Comparison of ENCODE assay signal across 31 cellular contexts in the genomic region with DNA sequence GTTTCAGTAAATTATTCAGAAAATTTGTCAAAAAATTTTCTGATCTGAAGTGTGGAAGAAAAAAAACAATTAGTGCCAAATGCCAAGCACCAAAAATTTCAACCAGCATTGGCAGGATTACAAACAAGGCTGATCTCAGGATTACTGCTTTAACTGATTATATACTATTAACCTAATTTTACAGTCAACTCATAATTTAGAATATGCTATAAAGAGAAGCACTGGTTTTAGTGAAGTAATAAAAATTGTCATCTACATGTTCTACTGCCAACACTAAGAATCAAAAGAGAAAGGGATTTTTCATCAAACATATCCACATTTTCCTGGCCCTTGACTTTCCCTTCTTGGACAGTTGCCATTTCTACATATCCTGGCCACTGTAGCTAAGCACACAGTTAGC. TPM values are rescaled to one million over a fixed set of nuclear protein-coding genes. Genes with fewer than 3 reads are reported as not detected.
DNase-seq lines count a peak whose midpoint lies in the region; ATAC-seq, FAIRE-seq and TF ChIP-seq lines count a peak whose summit lies in the region.
"Had no signal": no experiment of that assay in that cellular context is flagged by ENCODE, and none has a peak within 500 bp of the region (broad histone marks: within the 10 kb centered on the region; RNA-seq: fewer than 3 reads in every experiment).

No MANE protein-coding gene starts in this region.

- dilution Hi-C loops in IMR-90 (cut with HindIII; ENCODE audit: low sequenced_read_pairs, unreplicated experiment) = no loop called here

- H2AFZ ChIP-seq in IMR-90 (replicated peaks; ENCODE audit: low read length, poor library complexity) = no peak overlapping the region
- H2AFZ ChIP-seq: GM23248 had no signal

- H2AK9ac ChIP-seq in IMR-90 (replicated peaks; ENCODE audit: low read depth, low read length, poor library complexity) = no peak overlapping the region

- no peaks in the 10 kb centered on the region for H3K27me3 ChIP-seq in IMR-90 (ENCODE audit: control insufficient read depth, insufficient read depth, low read length)
- H3K27me3 ChIP-seq: MG63, Peyer's patch had no signal

- TF ChIP-seq CTCF in IMR-90 (conservative IDR thresholded peaks at IDR 0.05; ENCODE audit: low read depth, low read length) = no peak
- TF ChIP-seq CTCF in choroid plexus epithelial cell (conservative IDR thresholded peaks at IDR 0.05; ENCODE audit: low read depth, low read length) = no peak

- H4K8ac ChIP-seq in IMR-90 (ENCODE audit: low read depth in 2 of 2, low read length in 2 of 2) = no peak overlapping the region

- H3K56ac ChIP-seq in IMR-90 (ENCODE audit: extremely low read depth, insufficient read depth, low read length) = no peak overlapping the region

- 0 out of 2 replicates have a peak, but pooled peaks cover 1% of the 10 kb centered on the region for H3K36me3 ChIP-seq in IMR-90 (ENCODE audit: control insufficient read depth, insufficient read depth, low read length)
- H3K36me3 ChIP-seq: Peyer's patch had no signal

- no peak overlapping the region for H4K5ac ChIP-seq in IMR-90 (ENCODE audit: low read depth, low read length)

- in situ Hi-C loops in IMR-90 (cut with MboI; ENCODE audit: low sequenced_read_pairs) = no loop called here

- H3K4me1 ChIP-seq in IMR-90 (ENCODE audit: control insufficient read depth, insufficient read depth, low read length) = no peaks in the 10 kb centered on the region
- H3K4me1 ChIP-seq: Peyer's patch had no signal

- H2BK5ac ChIP-seq in IMR-90 (ENCODE audit: low read depth, low read length, poor library complexity, severe bottlenecking) = no peak overlapping the region

- no peak overlapping the region for H3K14ac ChIP-seq in IMR-90 (replicated peaks; ENCODE audit: low read depth, low read length)

- intact Hi-C loops in IMR-90 (cut with micrococcal nuclease) (no loop called here), cardiac septum (cut with DNase I) (no loop called here)

- no peak overlapping the region for H4K91ac ChIP-seq in IMR-90 (ENCODE audit: insufficient read depth, low read depth, low read length)

- CTCF ChIA-PET in IMR-90 (lab: Yijun Ruan, JAX) = no interaction called here

- H3K4ac ChIP-seq in IMR-90 (ENCODE audit: low read depth, low read length) = no peak overlapping the region

- no peak overlapping the region for H2AK5ac ChIP-seq in IMR-90 (ENCODE audit: low read depth, low read length)

- ATAC-seq in IMR-90 (ENCODE audit: low read depth) (no peak), HG03342 (IDR thresholded peaks at IDR 0.05; ENCODE audit: unreplicated experiment) (no peak)
- ATAC-seq: activated naive CD4-positive, alpha-beta T cell treated with anti-CD3 and anti-CD28 coated beads, Interleukin-2, amount 50 U/mL, for 72 hours; activated T-helper 17 cell treated with anti-CD3 and anti-CD28 coated beads, Interleukin-2, amount 50 U/mL, for 72 hours; effector memory CD8-positive, alpha-beta T cell; esophagus mucosa had no signal

- no peak overlapping the region for H3K4me3 ChIP-seq in IMR-90 (ENCODE audit: insufficient read depth, low read depth, low read length)
- no peak overlapping the region for H3K4me3 ChIP-seq in choroid plexus epithelial cell (ENCODE audit: low read depth, low read length)
- H3K4me3 ChIP-seq: GM23248, MG63, Peyer's patch had no signal

- POLR2A ChIA-PET in IMR-90 (lab: Charles Lee; ENCODE audit: unreplicated experiment) = no interaction called here

- no peak overlapping the region for H2BK120ac ChIP-seq in IMR-90 (ENCODE audit: low read depth, low read length)

- no peak for TF ChIP-seq POLR2A in IMR-90 (IDR thresholded peaks at IDR 0.05; ENCODE audit: low read depth, low read length)

- peak; percentile 13 for FAIRE-seq in islet of Langerhans (lab: Jason Lieb, UNC)
- FAIRE-seq: small intestine had no signal

- H3K4me2 ChIP-seq in IMR-90 (ENCODE audit: low read depth, low read length) = no peak overlapping the region

- no peaks in the 10 kb centered on the region for H3K9me1 ChIP-seq in IMR-90 (ENCODE audit: insufficient read depth, low read length)

- no TSS peak for BruUV-seq in IMR-90 (replicated peaks; lab: Mats Ljungman, UMichigan)

- DNase-seq in DMS 273 (lab: John Stamatoyannopoulos, UW; ENCODE audit: unreplicated experiment) (peak; percentile 3), DMS 273 treated with DMSO at 0.1 percent for 48 hours (lab: John Stamatoyannopoulos, UW) (no peak), IMR-90 (peak; percentile 1), choroid plexus epithelial cell (ENCODE audit: low read depth) (peak; percentile 43), cardiac septum (ENCODE audit: low spot score) (no peak), ureter (ENCODE audit: low spot score) (no peak)
- DNase-seq: activated CD4-positive, alpha-beta T cell treated with anti-CD3 and anti-CD28 coated beads, Interleukin-2, amount 50 U/mL, for 48 hours; activated CD8-positive, alpha-beta memory T cell treated with anti-CD3 and anti-CD28 coated beads, Interleukin-2, amount 50 U/mL, for 48 hours; aorta; CD4-positive, alpha-beta T cell; cerebellar nuclear complex; DMS53; effector memory CD8-positive, alpha-beta T cell; GF-D8; GM23248; HFFc6; MG63; NCI-H1417 treated with DMSO at 0.1 percent for 48 hours; NCI-H2227 treated with DMSO at 0.1 percent for 48 hours; nucleus accumbens; Peyer's patch; retina; small intestine; stimulated activated CD4-positive, alpha-beta T cell treated with anti-CD3 and anti-CD28 coated beads, Interleukin-2, amount 100 ng/mL, for 24 hours; T-helper 1 cell had no signal

- no peak overlapping the region for H3K27ac ChIP-seq in IMR-90 (ENCODE audit: insufficient read depth, low read length)
- H3K27ac ChIP-seq: 22Rv1, GM23248, Peyer's patch had no signal

- H4K20me1 ChIP-seq in IMR-90 (ENCODE audit: insufficient read depth, low read length) = no peaks in the 10 kb centered on the region

- H2BK15ac ChIP-seq in IMR-90 (ENCODE audit: low read depth, low read length) = no peak overlapping the region

- H3K9me3 ChIP-seq in IMR-90 (ENCODE audit: control insufficient read depth, insufficient read depth, low read length) = no peaks in the 10 kb centered on the region
- H3K9me3 ChIP-seq: MG63, Peyer's patch had no signal

- TF ChIP-seq RAD21 in IMR-90 (IDR thresholded peaks at IDR 0.05; ENCODE audit: low read length) = no peak

- H3K79me1 ChIP-seq in IMR-90 (ENCODE audit: low read depth in 1 of 2, low read length in 2 of 2) = no peaks in the 10 kb centered on the region

- no peak overlapping the region for H3K23ac ChIP-seq in IMR-90 (ENCODE audit: low read depth, low read length)

- H3K18ac ChIP-seq in IMR-90 (ENCODE audit: low read depth, low read length) = no peak overlapping the region

- no peak overlapping the region for H3K9ac ChIP-seq in IMR-90 (ENCODE audit: low read depth, low read length)
- H3K9ac ChIP-seq: GM23248 had no signal

- H2BK20ac ChIP-seq in IMR-90 (ENCODE audit: low read depth, low read length) = no peak overlapping the region

TF ChIP-seq in IMR-90, 13 proteins besides CTCF, POLR2A, EP300 and RAD21:
- TF ChIP-seq, protein P1, sequence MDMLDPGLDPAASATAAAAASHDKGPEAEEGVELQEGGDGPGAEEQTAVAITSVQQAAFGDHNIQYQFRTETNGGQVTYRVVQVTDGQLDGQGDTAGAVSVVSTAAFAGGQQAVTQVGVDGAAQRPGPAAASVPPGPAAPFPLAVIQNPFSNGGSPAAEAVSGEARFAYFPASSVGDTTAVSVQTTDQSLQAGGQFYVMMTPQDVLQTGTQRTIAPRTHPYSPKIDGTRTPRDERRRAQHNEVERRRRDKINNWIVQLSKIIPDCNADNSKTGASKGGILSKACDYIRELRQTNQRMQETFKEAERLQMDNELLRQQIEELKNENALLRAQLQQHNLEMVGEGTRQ (IDR thresholded peaks at IDR 0.05; ENCODE audit: low read depth, low read length) = no peak
- TF ChIP-seq MXI1 (IDR thresholded peaks at IDR 0.05; ENCODE audit: borderline replicate concordance, low read depth, low read length) (no peak), NFE2L2 (IDR thresholded peaks at IDR 0.05; ENCODE audit: low read depth, low read length) (no peak), RCOR1 (IDR thresholded peaks at IDR 0.05; ENCODE audit: insufficient replicate concordance, low read length) (no peak), MAFK (IDR thresholded peaks at IDR 0.05; ENCODE audit: low read depth, low read length) (no peak), FOS (IDR thresholded peaks at IDR 0.05; ENCODE audit: low read depth, low read length) (no peak), MAZ (IDR thresholded peaks at IDR 0.05; ENCODE audit: borderline replicate concordance, low read depth, low read length) (no peak), SMC3 (IDR thresholded peaks at IDR 0.05; ENCODE audit: low read depth, low read length) (no peak), RFX5 (IDR thresholded peaks at IDR 0.05; ENCODE audit: low read depth, low read length) (no peak), CEBPB (IDR thresholded peaks at IDR 0.05; ENCODE audit: low read depth, low read length) (no peak), CHD1 (IDR thresholded peaks at IDR 0.05; ENCODE audit: low read depth, low read length) (no peak), BHLHE40 (IDR thresholded peaks at IDR 0.05; ENCODE audit: low read depth, low read length) (no peak)
- TF ChIP-seq, protein P2, sequence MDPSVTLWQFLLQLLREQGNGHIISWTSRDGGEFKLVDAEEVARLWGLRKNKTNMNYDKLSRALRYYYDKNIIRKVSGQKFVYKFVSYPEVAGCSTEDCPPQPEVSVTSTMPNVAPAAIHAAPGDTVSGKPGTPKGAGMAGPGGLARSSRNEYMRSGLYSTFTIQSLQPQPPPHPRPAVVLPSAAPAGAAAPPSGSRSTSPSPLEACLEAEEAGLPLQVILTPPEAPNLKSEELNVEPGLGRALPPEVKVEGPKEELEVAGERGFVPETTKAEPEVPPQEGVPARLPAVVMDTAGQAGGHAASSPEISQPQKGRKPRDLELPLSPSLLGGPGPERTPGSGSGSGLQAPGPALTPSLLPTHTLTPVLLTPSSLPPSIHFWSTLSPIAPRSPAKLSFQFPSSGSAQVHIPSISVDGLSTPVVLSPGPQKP (IDR thresholded peaks at IDR 0.05; ENCODE audit: borderline replicate concordance, low read depth, low read length) = no peak
TF ChIP-seq in IMR-90: peak in this region for 0.

RNA-seq across cellular contexts. Expression of a gene that starts 33.9 kb away (rescaled TPM):
- 58.8 and 93.9 TPM in 2 replicates for total RNA-seq in IMR-90 (2012; rRNA removed)
- 37.4 and 42.9 TPM in 2 replicates for polyA plus RNA-seq in IMR-90 (2012; rRNA removed)
- polyA plus RNA-seq in IMR-90 (2012; cell fraction: cytosol; rRNA removed) = 4.0 and 5.5 TPM in 2 replicates
- 14.3 and 148 TPM in 2 replicates for polyA plus RNA-seq in IMR-90 (2012; cell fraction: nucleus; rRNA removed; ENCODE audit: low replicate concordance)
- total RNA-seq in cardiac septum = 27.8 TPM
- 108 TPM for total RNA-seq in ureter

Comparison
In these comparisons a context has a peak if more than half of its experiments do, and no peak if none do; other contexts are left out.
1. DNase-seq: peak in DMS 273 (single experiment), IMR-90 (single experiment) and choroid plexus epithelial cell (single experiment); none in DMS 273 treated with DMSO at 0.1 percent for 48 hours (single experiment), cardiac septum (single experiment) and ureter (single experiment).